37 cellular contexts compared by ENCODE assay signal in the genomic region with DNA sequence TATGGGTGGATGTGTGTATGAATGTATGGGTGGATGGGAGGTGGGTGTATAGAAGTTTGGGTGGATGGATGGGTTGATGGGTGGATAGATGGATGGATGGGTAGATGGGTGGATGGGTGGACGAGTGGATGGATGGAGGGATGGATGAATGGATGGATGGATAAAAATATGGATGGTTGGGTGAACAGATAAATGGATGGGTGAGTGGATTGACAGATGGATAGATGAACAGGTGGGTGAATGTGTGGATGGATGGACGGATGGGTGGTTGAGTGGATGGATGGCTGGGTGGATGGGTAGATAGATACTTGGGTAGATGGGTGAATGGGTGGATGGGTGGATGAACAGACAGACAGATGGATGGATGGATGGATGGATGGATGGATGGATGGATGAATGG.
"Had no signal": no experiment of that assay in that cellular context is flagged by ENCODE, and none has a peak within 500 bp of the region (broad histone marks: within the 10 kb centered on the region; RNA-seq: fewer than 3 reads in every experiment).

No MANE protein-coding gene starts in this region.

- H3K9me3 Mint-ChIP-seq: activated B cell treated with CpG ODN at 0.5 μM for 24 hours; activated CD8-positive, alpha-beta T cell treated with anti-CD3 and anti-CD28 coated beads for 36 hours; activated T-cell treated with anti-CD3 and anti-CD28 coated beads, Interleukin-2, amount 50 U/mL, for 4 hours had no signal

- H3K4me3 Mint-ChIP-seq: activated B cell treated with CpG ODN at 0.5 μM for 24 hours; activated CD4-positive, alpha-beta memory T cell treated with anti-CD3 and anti-CD28 coated beads for 36 hours; activated CD4-positive, alpha-beta T cell treated with anti-CD3 and anti-CD28 coated beads, Interleukin-2, amount 10 ng/mL, durations not matched to agents 24 days and 14 days; activated CD8-positive, alpha-beta T cell treated with anti-CD3 and anti-CD28 coated beads for 36 hours; activated naive CD4-positive, alpha-beta T cell treated with anti-CD3 and anti-CD28 coated beads for 36 hours; activated naive CD8-positive, alpha-beta T cell treated with anti-CD3 and anti-CD28 coated beads for 36 hours; activated T-cell treated with anti-CD3 and anti-CD28 coated beads, Interleukin-2, amount 50 U/mL, for 4 hours; activated T-cell treated with anti-CD3 and anti-CD28 coated beads, Interleukin-2, amount 50 U/mL, for 72 hours; activated T-helper 1 cell treated with anti-CD3 and anti-CD28 coated beads, Interleukin-12 subunit alpha, Interleukin-12 subunit beta, Interleukin-2, Interleukin-4 antibody, amounts not matched to agents 30 ng/mL and 10 ng/mL and 1 ng/mL, durations not matched to agents 14 hours and 24 hours and 36 hours; activated T-helper 17 cell treated with anti-CD3 and anti-CD28 coated beads, Interleukin-2, amount 50 U/mL, for 72 hours; T-helper 1 cell treated with Interleukin-12 subunit alpha and Interleukin-12 subunit beta and Interleukin-4 antibody, amounts not matched to agents 30 μg/mL and 1 μg/mL, for 36 hours; T-helper 2 cell treated with Interferon-gamma antibody and Interleukin-4, amounts not matched to agents 5 μg/mL and 100 μg/mL, for 36 hours had no signal

- H3K4me1 Mint-ChIP-seq: activated B cell treated with CpG ODN at 0.5 μM for 24 hours; activated CD4-positive, alpha-beta T cell treated with anti-CD3 and anti-CD28 coated beads, Interleukin-2, amount 10 ng/mL, durations not matched to agents 24 days and 14 days; activated naive CD8-positive, alpha-beta T cell treated with anti-CD3 and anti-CD28 coated beads for 36 hours; activated T-helper 17 cell treated with anti-CD3 and anti-CD28 coated beads, Interleukin-2, amount 50 U/mL, for 72 hours had no signal

- H3K27me3 ChIP-seq: adrenal gland, body of pancreas, brain microvascular endothelial cell, breast epithelium had no signal

- H3K27ac ChIP-seq: adrenal gland, body of pancreas, brain microvascular endothelial cell, breast epithelium, VCaP had no signal

- H3K9me3 ChIP-seq: adrenal gland, body of pancreas, breast epithelium had no signal

- H3K27me3 Mint-ChIP-seq: activated B cell treated with CpG ODN at 0.5 μM for 24 hours; activated CD4-positive, alpha-beta memory T cell treated with anti-CD3 and anti-CD28 coated beads for 36 hours; activated CD4-positive, alpha-beta T cell treated with anti-CD3 and anti-CD28 coated beads, Interleukin-2, amount 10 ng/mL, durations not matched to agents 24 days and 14 days; activated CD8-positive, alpha-beta T cell treated with anti-CD3 and anti-CD28 coated beads for 36 hours; activated naive CD8-positive, alpha-beta T cell treated with anti-CD3 and anti-CD28 coated beads for 36 hours; activated T-helper 17 cell treated with anti-CD3 and anti-CD28 coated beads, Interleukin-2, amount 50 U/mL, for 72 hours had no signal

- H3K27ac Mint-ChIP-seq: activated B cell treated with CpG ODN at 0.5 μM for 24 hours; activated CD4-positive, alpha-beta memory T cell treated with anti-CD3 and anti-CD28 coated beads for 36 hours; activated CD4-positive, alpha-beta T cell treated with anti-CD3 and anti-CD28 coated beads, Interleukin-2, amount 10 ng/mL, durations not matched to agents 24 days and 14 days; activated CD8-positive, alpha-beta T cell treated with anti-CD3 and anti-CD28 coated beads for 36 hours; activated naive CD4-positive, alpha-beta T cell treated with anti-CD3 and anti-CD28 coated beads for 36 hours; activated naive CD4-positive, alpha-beta T cell treated with anti-CD3 and anti-CD28 coated beads, Interleukin-2, amount 50 U/mL, for 72 hours; activated naive CD8-positive, alpha-beta T cell treated with anti-CD3 and anti-CD28 coated beads for 36 hours; activated T-cell treated with anti-CD3 and anti-CD28 coated beads, Interleukin-2, amount 50 U/mL, for 72 hours; activated T-helper 1 cell treated with anti-CD3 and anti-CD28 coated beads, Interleukin-12 subunit alpha, Interleukin-12 subunit beta, Interleukin-2, Interleukin-4 antibody, amounts not matched to agents 30 ng/mL and 10 ng/mL and 1 ng/mL, durations not matched to agents 14 hours and 24 hours and 36 hours; activated T-helper 17 cell treated with anti-CD3 and anti-CD28 coated beads, Interleukin-2, amount 50 U/mL, for 72 hours; T-helper 1 cell treated with Interleukin-12 subunit alpha and Interleukin-12 subunit beta and Interleukin-4 antibody, amounts not matched to agents 30 μg/mL and 1 μg/mL, for 36 hours; T-helper 2 cell treated with Interferon-gamma antibody and Interleukin-4, amounts not matched to agents 5 μg/mL and 100 μg/mL, for 36 hours had no signal

- H3K36me3 Mint-ChIP-seq: activated CD4-positive, alpha-beta memory T cell treated with anti-CD3 and anti-CD28 coated beads for 36 hours; activated naive CD4-positive, alpha-beta T cell treated with anti-CD3 and anti-CD28 coated beads, Interleukin-2, amount 50 U/mL, for 72 hours; activated naive CD8-positive, alpha-beta T cell treated with anti-CD3 and anti-CD28 coated beads for 36 hours had no signal

- H3K36me3 ChIP-seq: adrenal gland, brain microvascular endothelial cell, breast epithelium had no signal

- DNase-seq: activated B cell treated with CpG ODN at 0.5 μM for 24 hours; activated CD4-positive, alpha-beta memory T cell treated with anti-CD3 and anti-CD28 coated beads for 36 hours; activated CD4-positive, alpha-beta T cell treated with anti-CD3 and anti-CD28 coated beads for 4 hours; activated CD4-positive, alpha-beta T cell treated with anti-CD3 and anti-CD28 coated beads, Interleukin-2, amount 10 ng/mL, durations not matched to agents 24 days and 14 days; activated CD4-positive, alpha-beta T cell treated with anti-CD3 and anti-CD28 coated beads, Interleukin-2, amount 50 U/mL, for 1 hour; activated CD4-positive, alpha-beta T cell treated with anti-CD3 and anti-CD28 coated beads, Interleukin-2, amount 50 U/mL, for 4 hours; activated CD4-positive, CD25-positive, alpha-beta regulatory T cell treated with anti-CD3 and anti-CD28 coated beads, Interleukin-2, amount 50 U/mL, for 72 hours; activated CD8-positive, alpha-beta memory T cell treated with anti-CD3 and anti-CD28 coated beads, Interleukin-2, amount 50 U/mL, for 4 hours; activated CD8-positive, alpha-beta T cell treated with anti-CD3 and anti-CD28 coated beads for 36 hours; activated effector memory CD4-positive, alpha-beta T cell treated with anti-CD3 and anti-CD28 coated beads, Interleukin-2, amount 50 U/mL, for 16 hours; activated gamma-delta T cell treated with Interleukin-2 at 50 U/mL for 16 hours; activated naive CD4-positive, alpha-beta T cell; activated naive CD4-positive, alpha-beta T cell treated with anti-CD3 and anti-CD28 coated beads for 36 hours; activated naive CD4-positive, alpha-beta T cell treated with anti-CD3 and anti-CD28 coated beads, Interleukin-2, amount 50 U/mL, for 16 hours; activated naive CD8-positive, alpha-beta T cell treated with anti-CD3 and anti-CD28 coated beads for 36 hours; activated T-cell treated with anti-CD3 and anti-CD28 coated beads for 4 hours; activated T-cell treated with anti-CD3 and anti-CD28 coated beads, Interleukin-2, amount 50 U/mL, for 1 hour; activated T-cell treated with anti-CD3 and anti-CD28 coated beads, Interleukin-2, amount 50 U/mL, for 4 hours; activated T-cell treated with anti-CD3 and anti-CD28 coated beads, Interleukin-2, amount 50 U/mL, for 72 hours; adrenal gland; amniotic stem cell; aorta; body of pancreas; brain microvascular endothelial cell; central memory CD4-positive, alpha-beta T cell; T-helper 1 cell; T-helper 2 cell; T-helper 9 cell had no signal

- ATAC-seq: activated CD8-positive, alpha-beta T cell treated with anti-CD3 and anti-CD28 coated beads for 36 hours; activated naive CD4-positive, alpha-beta T cell treated with anti-CD3 and anti-CD28 coated beads, Interleukin-2, amount 50 U/mL, for 72 hours; activated T-cell treated with anti-CD3 and anti-CD28 coated beads, Interleukin-2, amount 50 U/mL, for 4 hours; activated T-cell treated with anti-CD3 and anti-CD28 coated beads, Interleukin-2, amount 50 U/mL, for 72 hours; activated T-helper 17 cell treated with anti-CD3 and anti-CD28 coated beads, Interleukin-2, amount 50 U/mL, for 72 hours; body of pancreas had no signal

- H3K4me1 ChIP-seq: adrenal gland, body of pancreas, breast epithelium had no signal

- H3K4me3 ChIP-seq: adrenal gland, body of pancreas, breast epithelium had no signal

- FAIRE-seq: astrocyte, TTC549 had no signal
